In the genomic region with DNA sequence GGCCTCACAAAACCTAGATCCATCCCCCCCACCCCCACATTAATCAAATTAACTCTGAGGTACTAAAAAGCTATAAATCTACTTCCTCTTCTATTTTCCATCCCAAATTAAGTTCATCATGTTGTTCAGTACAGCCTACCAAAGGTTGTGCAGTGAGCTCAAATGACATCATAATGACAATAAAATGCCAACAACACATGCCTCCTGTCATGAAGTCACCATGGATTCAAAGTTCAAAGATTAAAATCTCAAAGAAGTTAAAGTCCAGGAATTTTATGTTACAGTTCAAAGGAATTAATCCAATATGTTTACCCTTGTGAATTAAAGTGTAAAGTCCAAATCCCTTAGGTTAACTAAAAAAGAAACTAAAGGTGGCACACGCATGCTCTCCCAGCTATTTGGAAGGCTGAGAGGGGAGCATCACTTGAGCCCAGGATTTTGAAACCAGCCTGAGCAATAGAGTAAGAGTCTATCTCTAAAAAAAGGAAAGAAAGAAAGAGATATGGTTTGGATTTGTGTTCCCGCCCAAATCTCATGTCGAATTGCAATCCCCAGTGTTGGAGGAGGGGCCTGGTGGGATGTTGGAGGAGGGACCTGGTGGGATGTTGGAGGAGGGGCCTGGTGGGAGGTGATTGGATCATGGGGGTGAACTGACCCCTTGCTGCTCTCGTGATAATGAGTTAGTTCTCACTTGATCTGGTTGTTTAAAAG, we compare ENCODE assay signal across 1 cellular context.
TF ChIP-seq lines count a peak whose summit lies in the region.

No MANE protein-coding gene starts in this region.

TF ChIP-seq in K562, 482 proteins besides CTCF, POLR2A, EP300 and RAD21 (continued from another document):
- TF ChIP-seq, protein P1, sequence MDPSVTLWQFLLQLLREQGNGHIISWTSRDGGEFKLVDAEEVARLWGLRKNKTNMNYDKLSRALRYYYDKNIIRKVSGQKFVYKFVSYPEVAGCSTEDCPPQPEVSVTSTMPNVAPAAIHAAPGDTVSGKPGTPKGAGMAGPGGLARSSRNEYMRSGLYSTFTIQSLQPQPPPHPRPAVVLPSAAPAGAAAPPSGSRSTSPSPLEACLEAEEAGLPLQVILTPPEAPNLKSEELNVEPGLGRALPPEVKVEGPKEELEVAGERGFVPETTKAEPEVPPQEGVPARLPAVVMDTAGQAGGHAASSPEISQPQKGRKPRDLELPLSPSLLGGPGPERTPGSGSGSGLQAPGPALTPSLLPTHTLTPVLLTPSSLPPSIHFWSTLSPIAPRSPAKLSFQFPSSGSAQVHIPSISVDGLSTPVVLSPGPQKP (CRISPR knock-in tag; IDR thresholded peaks at IDR 0.05) = no peak
- TF ChIP-seq NCOA1 (IDR thresholded peaks at IDR 0.05; ENCODE audit: low read depth) (no peak), HDAC3 (IDR thresholded peaks at IDR 0.05; ENCODE audit: borderline replicate concordance, partially characterized antibody) (no peak), HNRNPH1 (optimal IDR thresholded peaks at IDR 0.05; ENCODE audit: low read depth, low read length) (no peak)
